In genomic region chr14:89915114-89915878, GRCh38 we compare ENCODE assay signal across 8 cellular contexts. TPM values are rescaled to one million over a fixed set of nuclear protein-coding genes. Genes with fewer than 3 reads are reported as not detected.
DNase-seq lines count a peak whose midpoint lies in the region; ATAC-seq and TF ChIP-seq lines count a peak whose summit lies in the region.

No MANE protein-coding gene starts in this region.

- H3K4me3 ChIP-seq in Jurkat, Clone E6-1 (ENCODE audit: low read length) = no peak overlapping the region
- H3K4me3 ChIP-seq in Peyer's patch (no peak overlapping the region), thoracic aorta (peak overlapping the region; percentile 45)

- peaks cover 4% of the 10 kb centered on the region for H3K4me1 Mint-ChIP-seq in activated T-cell treated with anti-CD3 and anti-CD28 coated beads, Interleukin-2, amount 50 U/mL, for 4 hours (ENCODE audit: low read depth)

- DNase-seq in DMS79 treated with DMSO at 0.1 percent for 48 hours (lab: John Stamatoyannopoulos, UW) (peak; percentile 91), Peyer's patch (peak in 2 of 3 donors; percentile 52 to 85), fibroblast of peridontal ligament (ENCODE audit: extremely low read depth) (peak; percentile 89), omental fat pad (ENCODE audit: low spot score) (no peak), thoracic aorta (ENCODE audit: low spot score) (no peak), HuH-7.5 (ENCODE audit: low spot score) (no peak)
- DNase-seq in Jurkat, Clone E6-1 (ENCODE audit: low read depth, low spot score) = peak; percentile 63
- peak; percentile 61 for DNase-seq in activated T-cell treated with anti-CD3 and anti-CD28 coated beads, Interleukin-2, amount 50 U/mL, for 4 hours

- peaks cover 11% of the 10 kb centered on the region for H3K27me3 Mint-ChIP-seq in activated T-cell treated with anti-CD3 and anti-CD28 coated beads, Interleukin-2, amount 50 U/mL, for 4 hours (ENCODE audit: low read depth)

- H3K4me1 ChIP-seq in Peyer's patch (peaks cover 0 to 17% (median 4%) of the 10 kb centered on the region in 4 donors), thoracic aorta (ENCODE audit: control insufficient read depth in 1 of 2, low read depth in 2 of 2) (peaks cover 5 to 30% of the 10 kb centered on the region in 2 donors)

- TF ChIP-seq CTCF in Peyer's patch (IDR thresholded peaks at IDR 0.05) (peak; percentile 81 to 97 (median 95)), omental fat pad (IDR thresholded peaks at IDR 0.05) (peak in 2 of 3 donors; percentile 57 to 87), thoracic aorta (IDR thresholded peaks at IDR 0.05) (peak; percentile 91)

- H3K9me3 ChIP-seq in Peyer's patch = no peaks in the 10 kb centered on the region
- H3K9me3 ChIP-seq in thoracic aorta = no peaks in the 10 kb centered on the region

- ATAC-seq in activated T-cell treated with anti-CD3 and anti-CD28 coated beads, Interleukin-2, amount 50 U/mL, for 4 hours = no peak
- ATAC-seq in omental fat pad (ENCODE audit: low FRiP score) (peak; percentile 47), thoracic aorta (ENCODE audit: insufficient number of reproducible peaks, low FRiP score, low read depth) (no peak)

- no peak for TF ChIP-seq POLR2A in Peyer's patch (IDR thresholded peaks at IDR 0.05)

- no peaks in the 10 kb centered on the region for H3K36me3 Mint-ChIP-seq in activated T-cell treated with anti-CD3 and anti-CD28 coated beads, Interleukin-2, amount 50 U/mL, for 4 hours (ENCODE audit: insufficient read depth)

- H3K36me3 ChIP-seq in Peyer's patch (no peaks in the 10 kb centered on the region), thoracic aorta (no peaks in the 10 kb centered on the region)

- H3K27ac ChIP-seq in Peyer's patch (no peak overlapping the region), thoracic aorta (no peak overlapping the region)

- H3K4me3 Mint-ChIP-seq in activated T-cell treated with anti-CD3 and anti-CD28 coated beads, Interleukin-2, amount 50 U/mL, for 4 hours = no peak overlapping the region

- no peaks in the 10 kb centered on the region for H3K27me3 ChIP-seq in Peyer's patch
- no peaks in the 10 kb centered on the region for H3K27me3 ChIP-seq in thoracic aorta (replicated peaks; ENCODE audit: insufficient read depth)

- H3K9me3 Mint-ChIP-seq in activated T-cell treated with anti-CD3 and anti-CD28 coated beads, Interleukin-2, amount 50 U/mL, for 4 hours = no peaks in the 10 kb centered on the region

RNA-seq across cellular contexts. Expression of gene EFCAB11, which starts 39.2 kb away (rescaled TPM):
- 13.8 TPM for polyA plus RNA-seq in Jurkat, Clone E6-1 (2012; ENCODE audit: insufficient read depth, insufficient read length)
- total RNA-seq in Peyer's patch (10 to 100 TPM in 1 of 4 donors, 1 to 10 TPM in 3; 3.3 to 15.6 (median 6.9) TPM), omental fat pad (1 to 10 TPM; 2.9 to 5.0 (median 4.1) TPM), thoracic aorta (1 to 10 TPM; 3.1 to 8.9 TPM)
- total RNA-seq in activated T-cell treated with anti-CD3 and anti-CD28 coated beads, Interleukin-2, amount 50 U/mL, for 4 hours = 1 to 10 TPM; 4.3 to 6.0 (median 5.2) TPM

RNA-seq across cellular contexts. Expression of gene TDP1, which starts 40.4 kb away (rescaled TPM):
- 61.8 TPM for polyA plus RNA-seq in Jurkat, Clone E6-1 (2012; ENCODE audit: insufficient read depth, insufficient read length)
- 10 to 100 TPM in 3 of 4 donors, 1 to 10 TPM in 1; 9.5 to 44.6 (median 15.5) TPM for total RNA-seq in Peyer's patch
- 10 to 100 TPM; 71.8 to 84.9 (median 72.9) TPM for total RNA-seq in activated T-cell treated with anti-CD3 and anti-CD28 coated beads, Interleukin-2, amount 50 U/mL, for 4 hours
- total RNA-seq in omental fat pad = 10 to 100 TPM; 10.2 to 14.2 (median 12.9) TPM
- 10 to 100 TPM; 11.2 to 21.4 TPM for total RNA-seq in thoracic aorta

Comparison
In these comparisons a context has a peak if more than half of its experiments do, and no peak if none do; other contexts are left out.
1. DNase-seq: peak in DMS79 treated with DMSO at 0.1 percent for 48 hours (single experiment), Jurkat, Clone E6-1 (single experiment), Peyer's patch (2 of 3), activated T-cell treated with anti-CD3 and anti-CD28 coated beads, Interleukin-2, amount 50 U/mL, for 4 hours (single experiment) and fibroblast of peridontal ligament (single experiment); none in omental fat pad (single experiment), thoracic aorta (single experiment) and HuH-7.5 (single experiment).
2. Peak in every context shown above with its lines, with median percentiles within 50 percentile points of each other: CTCF ChIP-seq.